8 cellular contexts compared by ENCODE assay signal in genomic region chr16:8944113-8944765, GRCh38. TPM values are rescaled to one million over a fixed set of nuclear protein-coding genes. Genes with fewer than 3 reads are reported as not detected.
DNase-seq lines count a peak whose midpoint lies in the region; ATAC-seq and TF ChIP-seq lines count a peak whose summit lies in the region.

No MANE protein-coding gene starts in this region.

- peaks cover 96% of the 10 kb centered on the region for H3K4me1 Mint-ChIP-seq in CD8-positive, alpha-beta T cell (ENCODE audit: low read depth)
- H3K4me1 Mint-ChIP-seq in activated naive CD8-positive, alpha-beta T cell treated with anti-CD3 and anti-CD28 coated beads for 36 hours, result peaks cover 87% of the 10 kb centered on the region

- H3K4me3 Mint-ChIP-seq in CD8-positive, alpha-beta T cell, result peak overlapping the region; percentile 64
- peak overlapping the region; percentile 53 for H3K4me3 Mint-ChIP-seq in activated naive CD8-positive, alpha-beta T cell treated with anti-CD3 and anti-CD28 coated beads for 36 hours

- H3K27me3 ChIP-seq in CD8-positive, alpha-beta T cell (ENCODE audit: insufficient read depth, low read length), result no peaks in the 10 kb centered on the region
- no peaks in the 10 kb centered on the region for H3K27me3 ChIP-seq in adrenal gland

- H3K27me3 Mint-ChIP-seq in CD8-positive, alpha-beta T cell (ENCODE audit: low read depth), result no peaks in the 10 kb centered on the region
- H3K27me3 Mint-ChIP-seq in activated naive CD8-positive, alpha-beta T cell treated with anti-CD3 and anti-CD28 coated beads for 36 hours, result no peaks in the 10 kb centered on the region

- no peak overlapping the region for H3K4me3 ChIP-seq in CD8-positive, alpha-beta T cell (ENCODE audit: low read depth, low read length)
- H3K4me3 ChIP-seq in adrenal gland, result no peak overlapping the region

- no peaks in the 10 kb centered on the region for H3K9me3 ChIP-seq in CD8-positive, alpha-beta T cell (ENCODE audit: low read length)
- no peaks in the 10 kb centered on the region for H3K9me3 ChIP-seq in adrenal gland (replicated peaks in 1 of 3)

- WGBS in adrenal gland, 4 donors, result 51 to 74% (median 64%) methylated on average over 3 of the region's 3 CpGs

- H3K36me3 ChIP-seq in CD8-positive, alpha-beta T cell (ENCODE audit: insufficient read depth, low read length), result no peaks in the 10 kb centered on the region
- no peaks in the 10 kb centered on the region for H3K36me3 ChIP-seq in adrenal gland (replicated peaks in 1 of 2)

- intact Hi-C loops in CD8-positive, alpha-beta T cell (cut with DNase I, micrococcal nuclease), result loop anchor here in 1 of 2 experiments (2.0 kb wide), 1 partner anchor 17 kb away; no protein-coding TSS in a partner anchor
- intact Hi-C loops in adrenal gland (cut with DNase I) (no loop called here), left ventricle myocardium superior (cut with micrococcal nuclease) (no loop called here), left colon (cut with DNase I, micrococcal nuclease) (no loop called here)

- no peak for TF ChIP-seq POLR2A in adrenal gland (IDR thresholded peaks at IDR 0.05)

- H3K36me3 Mint-ChIP-seq in CD8-positive, alpha-beta T cell, result no peaks in the 10 kb centered on the region
- H3K36me3 Mint-ChIP-seq in activated naive CD8-positive, alpha-beta T cell treated with anti-CD3 and anti-CD28 coated beads for 36 hours, result peaks cover 13% of the 10 kb centered on the region

- peaks cover 95% of the 10 kb centered on the region for H3K4me1 ChIP-seq in CD8-positive, alpha-beta T cell (ENCODE audit: insufficient read depth, low read length)
- H3K4me1 ChIP-seq in adrenal gland (replicated peaks in 1 of 2), result peaks cover 12 to 63% of the 10 kb centered on the region in 2 donors

- TF ChIP-seq CTCF in CD8-positive, alpha-beta T cell (IDR thresholded peaks at IDR 0.05), result no peak
- TF ChIP-seq CTCF in adrenal gland (IDR thresholded peaks at IDR 0.05), result no peak

- H3K27ac Mint-ChIP-seq in CD8-positive, alpha-beta T cell, result peak overlapping the region; percentile 73
- peak overlapping the region; percentile 82 for H3K27ac Mint-ChIP-seq in activated naive CD8-positive, alpha-beta T cell treated with anti-CD3 and anti-CD28 coated beads for 36 hours

- no peak for DNase-seq in CD8-positive, alpha-beta T cell
- DNase-seq in activated naive CD8-positive, alpha-beta T cell treated with anti-CD3 and anti-CD28 coated beads for 36 hours, result no peak
- DNase-seq in adrenal gland, result no peak
- no peak for DNase-seq in activated gamma-delta T cell (lab: John Stamatoyannopoulos, UW)
- no peak for DNase-seq in left ventricle myocardium superior
- DNase-seq in left colon, result no peak

- peak; percentile 39 for ATAC-seq in CD8-positive, alpha-beta T cell
- ATAC-seq in GM19351 (IDR thresholded peaks at IDR 0.05; ENCODE audit: unreplicated experiment) (peak; percentile 76), HG03280 (IDR thresholded peaks at IDR 0.05; ENCODE audit: unreplicated experiment) (peak; percentile 73), left ventricle myocardium superior (no peak), left colon (no peak)

- no peak overlapping the region for H3K27ac ChIP-seq in CD8-positive, alpha-beta T cell (ENCODE audit: low read depth, low read length)
- no peak overlapping the region for H3K27ac ChIP-seq in adrenal gland

- POLR2A ChIA-PET in CD8-positive, alpha-beta T cell (lab: Charles Lee), result interaction anchor here (0.6 kb wide), 1 partner anchor 175 kb away, joined by 3 read pairs; no protein-coding TSS in a partner anchor

- no peaks in the 10 kb centered on the region for H3K9me3 Mint-ChIP-seq in CD8-positive, alpha-beta T cell
- no peaks in the 10 kb centered on the region for H3K9me3 Mint-ChIP-seq in activated naive CD8-positive, alpha-beta T cell treated with anti-CD3 and anti-CD28 coated beads for 36 hours

- CTCF ChIA-PET in CD8-positive, alpha-beta T cell (lab: Charles Lee), result interaction anchor here (2.4 kb wide), 1 partner anchor 65 kb away, joined by 6 read pairs; no protein-coding TSS in a partner anchor

RNA-seq across cellular contexts. Expression of gene USP7, which starts 19.5 kb away (rescaled TPM):
- 100 to 1,000 TPM; 301 to 317 TPM for total RNA-seq in CD8-positive, alpha-beta T cell
- 100 to 1,000 TPM; 167 to 175 TPM for total RNA-seq in activated naive CD8-positive, alpha-beta T cell treated with anti-CD3 and anti-CD28 coated beads for 36 hours
- total RNA-seq in adrenal gland (10 to 100 TPM; 34.1 to 95.0 (median 75.8) TPM), left ventricle myocardium superior (68.0 TPM), left colon (100 to 1,000 TPM; 119 to 123 TPM)
- polyA plus RNA-seq in adrenal gland, result 100 to 1,000 TPM in 1 of 3 donors, 10 to 100 TPM in 2; 23.7 to 121 (median 28.5) TPM

Comparison
In these comparisons a context has a peak if more than half of its experiments do, and no peak if none do; other contexts are left out.
1. ATAC-seq: peak in CD8-positive, alpha-beta T cell (single experiment), GM19351 (single experiment) and HG03280 (single experiment); none in left ventricle myocardium superior (single experiment) and left colon (single experiment).